ENCODE assay signal across 1 cellular context in the genomic region with DNA sequence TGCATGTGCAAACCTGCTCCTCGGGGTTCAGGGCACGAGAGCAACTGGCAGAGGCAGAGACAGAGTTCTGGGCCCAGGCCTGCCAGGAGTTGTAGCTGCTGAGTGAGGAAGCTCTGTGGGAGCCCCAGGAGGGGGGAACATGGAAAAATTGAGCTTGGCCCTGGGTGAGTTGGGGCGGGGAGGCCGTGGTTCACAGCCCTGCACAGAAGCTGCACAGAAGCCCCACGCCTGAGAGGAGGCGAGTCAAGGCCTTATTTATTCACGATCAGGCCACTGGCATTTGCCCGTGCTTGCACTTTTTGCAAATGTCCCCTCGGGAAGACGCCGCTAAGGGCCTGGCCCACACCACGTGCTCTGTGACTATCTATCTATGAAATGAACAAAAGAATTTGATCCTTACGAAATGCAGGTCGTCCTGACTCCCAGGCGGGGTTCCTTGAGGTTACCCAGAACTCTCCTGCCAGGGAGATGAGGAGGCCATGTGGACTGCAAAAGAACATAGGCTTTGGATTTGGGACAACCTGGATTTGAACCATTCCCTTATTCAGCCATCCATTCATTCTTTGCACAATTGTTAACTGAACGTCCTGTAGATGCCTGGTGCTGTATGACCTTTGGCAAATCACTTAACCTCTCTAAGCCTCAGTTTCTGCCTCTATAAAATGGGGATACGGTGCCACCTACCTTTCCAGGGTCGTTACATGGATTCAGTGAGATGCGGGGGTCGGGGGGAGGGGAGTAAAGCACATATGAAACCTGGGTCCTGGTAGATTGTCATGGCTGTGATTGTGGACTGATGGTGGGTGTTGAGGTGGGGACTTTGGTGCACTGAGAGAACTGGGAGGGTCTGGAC.
TF ChIP-seq lines count a peak whose summit lies in the region.

No MANE protein-coding gene starts in this region.

TF ChIP-seq in WTC11, 78 proteins besides CTCF, POLR2A, EP300 and RAD21 (continued from another document):
- TF ChIP-seq HMGXB4 (CRISPR knock-in tag; IDR thresholded peaks at IDR 0.05) (no peak), ZNF121 (CRISPR knock-in tag; IDR thresholded peaks at IDR 0.05) (no peak), NFE2L1 (CRISPR knock-in tag; IDR thresholded peaks at IDR 0.05) (no peak), SMAD4 (CRISPR knock-in tag; IDR thresholded peaks at IDR 0.05) (no peak), RELA (CRISPR knock-in tag; IDR thresholded peaks at IDR 0.05; ENCODE audit: borderline replicate concordance) (no peak), AFF4 (CRISPR knock-in tag; IDR thresholded peaks at IDR 0.05; ENCODE audit: borderline replicate concordance) (no peak), ZNF263 (CRISPR knock-in tag; IDR thresholded peaks at IDR 0.05; ENCODE audit: low read depth) (no peak), ZNF219 (CRISPR knock-in tag; IDR thresholded peaks at IDR 0.05; ENCODE audit: borderline replicate concordance) (no peak), NFYB (CRISPR knock-in tag; conservative IDR thresholded peaks at IDR 0.05; ENCODE audit: low read depth) (no peak), CBFB (CRISPR knock-in tag; IDR thresholded peaks at IDR 0.05; ENCODE audit: low read depth) (no peak)
- TF ChIP-seq, protein P1, sequence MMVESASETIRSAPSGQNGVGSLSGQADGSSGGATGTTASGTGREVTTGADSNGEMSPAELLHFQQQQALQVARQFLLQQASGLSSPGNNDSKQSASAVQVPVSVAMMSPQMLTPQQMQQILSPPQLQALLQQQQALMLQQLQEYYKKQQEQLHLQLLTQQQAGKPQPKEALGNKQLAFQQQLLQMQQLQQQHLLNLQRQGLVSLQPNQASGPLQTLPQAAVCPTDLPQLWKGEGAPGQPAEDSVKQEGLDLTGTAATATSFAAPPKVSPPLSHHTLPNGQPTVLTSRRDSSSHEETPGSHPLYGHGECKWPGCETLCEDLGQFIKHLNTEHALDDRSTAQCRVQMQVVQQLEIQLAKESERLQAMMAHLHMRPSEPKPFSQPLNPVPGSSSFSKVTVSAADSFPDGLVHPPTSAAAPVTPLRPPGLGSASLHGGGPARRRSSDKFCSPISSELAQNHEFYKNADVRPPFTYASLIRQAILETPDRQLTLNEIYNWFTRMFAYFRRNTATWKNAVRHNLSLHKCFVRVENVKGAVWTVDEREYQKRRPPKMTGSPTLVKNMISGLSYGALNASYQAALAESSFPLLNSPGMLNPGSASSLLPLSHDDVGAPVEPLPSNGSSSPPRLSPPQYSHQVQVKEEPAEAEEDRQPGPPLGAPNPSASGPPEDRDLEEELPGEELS (CRISPR knock-in tag; IDR thresholded peaks at IDR 0.05) = no peak
